In the genomic region with DNA sequence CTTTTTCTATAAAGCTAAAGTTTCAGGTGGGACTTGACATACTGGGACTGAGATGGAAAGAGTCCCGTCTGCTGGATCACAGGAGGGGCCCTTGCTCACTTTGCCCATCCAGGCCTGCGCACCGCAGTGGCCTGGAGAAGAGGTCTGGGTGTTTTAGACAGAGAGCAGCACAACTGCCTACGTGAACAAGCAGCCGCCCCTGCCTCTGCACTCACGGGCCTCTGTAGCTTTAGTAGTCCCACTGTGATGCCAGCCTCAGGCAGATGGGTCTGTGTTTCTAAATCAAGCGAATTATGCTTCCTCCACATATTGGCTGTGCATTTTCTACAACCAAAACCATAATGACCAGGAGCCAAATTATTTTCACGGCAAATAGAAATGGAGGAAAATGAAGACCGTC, we compare ENCODE assay signal across 9 cellular contexts.
"Had no signal": no experiment of that assay in that cellular context is flagged by ENCODE, and none has a peak within 500 bp of the region (broad histone marks: within the 10 kb centered on the region; RNA-seq: fewer than 3 reads in every experiment).

No MANE protein-coding gene starts in this region.

- ATAC-seq: GM23338, HCT116 had no signal

- H3K9me3 ChIP-seq: HAP-1 had no signal

- H3K9me3 Mint-ChIP-seq: GM23338, H9, HFFc6 had no signal

- DNase-seq: GM23248, GOT3, H7, H9, HCEC 1CT, HFFc6 had no signal

- H3K4me3 Mint-ChIP-seq: GM23338, H9, HFFc6 had no signal

- H3K4me3 ChIP-seq: GM23248, GM23338, HAP-1 had no signal

- H2AFZ ChIP-seq: GM23248, GM23338 had no signal

- H3K27ac ChIP-seq: GM23248 had no signal

- H3K4me2 ChIP-seq: GM23338 had no signal

- H3K36me3 ChIP-seq: HAP-1 had no signal

- H3K27ac Mint-ChIP-seq: GM23338, H9, HFFc6 had no signal

- H3K4me1 ChIP-seq: HAP-1 had no signal
